In genomic region chr20:40682104-40683045, GRCh38 we compare ENCODE assay signal across 10 cellular contexts. TPM values are rescaled to one million over a fixed set of nuclear protein-coding genes. Genes with fewer than 3 reads are reported as not detected.
DNase-seq lines count a peak whose midpoint lies in the region; ATAC-seq and TF ChIP-seq lines count a peak whose summit lies in the region.
"Had no signal": no experiment of that assay in that cellular context is flagged by ENCODE, and none has a peak within 500 bp of the region (broad histone marks: within the 10 kb centered on the region; RNA-seq: fewer than 3 reads in every experiment).

No MANE protein-coding gene starts in this region.

- H3K9me3 ChIP-seq in heart right ventricle (no peaks in the 10 kb centered on the region), vagina (no peaks in the 10 kb centered on the region)

- intact Hi-C loops in Right ventricle myocardium inferior (cut with DNase I) = loop anchor here (10.0 kb wide), 1 partner anchor 218 kb away; no protein-coding TSS in a partner anchor
- intact Hi-C loops in cardiac septum (cut with DNase I) = no loop called here
- intact Hi-C loops in heart right ventricle (cut with DNase I) = loop anchor here in 7 of 10 donors (5.0 to 10.0 kb wide), 8 partner anchors 415 to 1418 kb away; no protein-coding TSS in a partner anchor
- intact Hi-C loops in vagina (cut with DNase I) = loop anchor here (10.0 kb wide), 1 partner anchor 178 kb away; no protein-coding TSS in a partner anchor

- H3K4me3 ChIP-seq in heart right ventricle = peak overlapping the region; percentile 3 to 68 (median 54)
- peak overlapping the region in 1 of 2 donors; percentile 23 for H3K4me3 ChIP-seq in vagina

- TF ChIP-seq CTCF in heart right ventricle (IDR thresholded peaks at IDR 0.05) = no peak
- TF ChIP-seq CTCF in nephron progenitor cell (IDR thresholded peaks at IDR 0.05) = no peak
- no peak for TF ChIP-seq CTCF in vagina (IDR thresholded peaks at IDR 0.05)

- H3K4me1 Mint-ChIP-seq in nephron progenitor cell = peaks cover 47% of the 10 kb centered on the region

- H3K4me3 Mint-ChIP-seq in nephron progenitor cell = peak overlapping the region; percentile 83

- no peak for TF ChIP-seq POLR2A in vagina (IDR thresholded peaks at IDR 0.05)

- H3K27ac ChIP-seq in heart right ventricle (peak overlapping the region; percentile 52 to 77 (median 70)), vagina (peak overlapping the region; percentile 19)

- no peaks in the 10 kb centered on the region for H3K9me3 Mint-ChIP-seq in nephron progenitor cell

- H3K36me3 ChIP-seq in heart right ventricle (peaks cover 0 to 13% (median 0%) of the 10 kb centered on the region in 9 donors), vagina (no peaks in the 10 kb centered on the region)

- peak; percentile 64 for ATAC-seq in Right ventricle myocardium inferior
- peak; percentile 39 to 74 (median 54) for ATAC-seq in heart right ventricle

- H3K27me3 ChIP-seq in heart right ventricle (peaks cover 0 to 68% (median 39%) of the 10 kb centered on the region in 7 donors), vagina (no peaks in the 10 kb centered on the region)

- peak; percentile 80 for DNase-seq in Right ventricle myocardium inferior (ENCODE audit: missing footprints)
- DNase-seq in cardiac septum (ENCODE audit: low spot score) = no peak
- DNase-seq in heart right ventricle = peak in 1 of 2 donors; percentile 47
- DNase-seq in nephron progenitor cell = peak; percentile 34
- no peak for DNase-seq in vagina (ENCODE audit: extremely low spot score in 2 of 2)
- DNase-seq in COLO829 (ENCODE audit: low spot score) = no peak
- no peak for DNase-seq in SKM-1 (lab: John Stamatoyannopoulos, UW; ENCODE audit: unreplicated experiment)
- DNase-seq in foreskin melanocyte = no peak
- DNase-seq: NCI-H1694, SIG-M5 had no signal

- peaks cover 25% of the 10 kb centered on the region for H3K36me3 Mint-ChIP-seq in nephron progenitor cell (ENCODE audit: low read depth)

- 29 to 32% methylated on average over 33 of the region's 33 CpGs for WGBS in heart right ventricle, 2 donors

- H3K27me3 Mint-ChIP-seq in nephron progenitor cell (ENCODE audit: low read depth, poor library complexity) = peaks cover 100% of the 10 kb centered on the region

- H3K4me1 ChIP-seq in heart right ventricle (peaks cover 3 to 47% (median 25%) of the 10 kb centered on the region in 9 donors), vagina (peaks cover 34% of the 10 kb centered on the region)

- no peak overlapping the region for H3K27ac Mint-ChIP-seq in nephron progenitor cell

RNA-seq across cellular contexts. Expression of gene MAFB, which starts 6.7 kb away (rescaled TPM):
- 17.7 TPM for total RNA-seq in Right ventricle myocardium inferior
- total RNA-seq in cardiac septum = 6.8 TPM
- 10 to 100 TPM in 4 of 10 donors, 1 to 10 TPM in 6; 3.2 to 32.0 (median 7.1) TPM for total RNA-seq in heart right ventricle
- polyA plus RNA-seq in heart right ventricle = 1 to 10 TPM; 3.8 to 6.4 TPM
- 80.5 TPM for total RNA-seq in vagina

Comparison
In these comparisons a context has a peak if more than half of its experiments do, and no peak if none do; other contexts are left out.
1. DNase-seq: peak in Right ventricle myocardium inferior (single experiment) and nephron progenitor cell (single experiment); none in cardiac septum (single experiment), vagina (0 of 2), COLO829 (single experiment), SKM-1 (single experiment) and foreskin melanocyte (single experiment).